In genomic region chr12:49623142-49623899, GRCh38 we compare ENCODE assay signal across 8 cellular contexts. TPM values are rescaled to one million over a fixed set of nuclear protein-coding genes. Genes with fewer than 3 reads are reported as not detected.
DNase-seq lines count a peak whose midpoint lies in the region; ATAC-seq and TF ChIP-seq lines count a peak whose summit lies in the region.

TSS of gene PRPF40B (plus strand) at chr12:49623561. CDS start at chr12:49623591, 30 bp downstream.

- POLR2A ChIA-PET in BJ (lab: Charles Lee), result no interaction called here

- TF ChIP-seq POLR2A in GM19099 (IDR thresholded peaks at IDR 0.05; ENCODE audit: extremely low read depth, insufficient read length, low read depth) (peak; percentile 87), right lobe of liver (IDR thresholded peaks at IDR 0.05) (peak; percentile 84)

- H3K27me3 Mint-ChIP-seq in dendritic cell treated with granulocyte-macrophage colony-stimulating factor and Interleukin-4, amounts not matched to agents 40 ng/mL and 50 ng/mL, for 4 days, result peaks cover 46% of the 10 kb centered on the region

- H3K9me3 Mint-ChIP-seq in dendritic cell treated with granulocyte-macrophage colony-stimulating factor and Interleukin-4, amounts not matched to agents 40 ng/mL and 50 ng/mL, for 4 days, result no peaks in the 10 kb centered on the region

- TF ChIP-seq CTCF in BJ (IDR thresholded peaks at IDR 0.05; ENCODE audit: insufficient read depth, low read depth, low read length) (peak; percentile 32), right lobe of liver (IDR thresholded peaks at IDR 0.05) (peak; percentile 31 to 51 (median 41))

- intact Hi-C loops in dendritic cell treated with granulocyte-macrophage colony-stimulating factor and Interleukin-4, amounts not matched to agents 40 ng/mL and 50 ng/mL, for 4 days (cut with micrococcal nuclease), result no loop called here
- intact Hi-C loops in right lobe of liver (cut with DNase I), result no loop called here

- DNase-seq in BJ (ENCODE audit: low read depth) (peak; percentile 19), NCI-H526 (lab: John Stamatoyannopoulos, UW) (peak; percentile 64 to 96), right lobe of liver (peak; percentile 91 to 92 (median 91))
- peak; percentile 81 for DNase-seq in activated CD4-positive, alpha-beta T cell treated with anti-CD3 and anti-CD28 coated beads, Interleukin-2, amount 50 U/mL, for 1 hour
- DNase-seq in stimulated activated CD4-positive, alpha-beta T cell treated with anti-CD3 and anti-CD28 coated beads, Interleukin-4, amount 100 ng/mL, for 4 hours, result peak; percentile 83 to 84

- H3K36me3 ChIP-seq in BJ (ENCODE audit: control insufficient read depth, insufficient read depth, low read length) (no peaks in the 10 kb centered on the region), right lobe of liver (no peaks in the 10 kb centered on the region)

- H3K4me1 ChIP-seq in right lobe of liver, result peaks cover 0 to 9% (median 4%) of the 10 kb centered on the region in 4 donors

- peak within 1 kb of the TSS; percentile 61 for H3K27ac Mint-ChIP-seq in dendritic cell treated with granulocyte-macrophage colony-stimulating factor and Interleukin-4, amounts not matched to agents 40 ng/mL and 50 ng/mL, for 4 days

- H3K4me3 ChIP-seq in BJ (ENCODE audit: low read depth, low read length) (peak within 1 kb of the TSS; percentile 51), right lobe of liver (peak within 1 kb of the TSS; percentile 44 to 59 (median 56))

- peak within 1 kb of the TSS; percentile 74 for H3K4me3 Mint-ChIP-seq in dendritic cell treated with granulocyte-macrophage colony-stimulating factor and Interleukin-4, amounts not matched to agents 40 ng/mL and 50 ng/mL, for 4 days

- ATAC-seq in HG03432 (IDR thresholded peaks at IDR 0.05; ENCODE audit: unreplicated experiment) (peak; percentile 77), right lobe of liver (peak; percentile 91 to 96 (median 94))

- peak within 1 kb of the TSS; percentile 35 to 87 (median 70) for H3K27ac ChIP-seq in right lobe of liver

- peaks cover 19% of the 10 kb centered on the region for H3K4me1 Mint-ChIP-seq in dendritic cell treated with granulocyte-macrophage colony-stimulating factor and Interleukin-4, amounts not matched to agents 40 ng/mL and 50 ng/mL, for 4 days (ENCODE audit: low read depth)

- no peaks in the 10 kb centered on the region for H3K9me3 ChIP-seq in right lobe of liver

- CTCF ChIA-PET in BJ (lab: Yijun Ruan, JAX), result interaction anchor here (0.7 to 2.2 kb wide), 13 partner anchors 10 to 291 kb away, joined by 3 to 8 read pairs (median 4); partner anchors contain the start of gene TMBIM6

- 3% methylated on average over 30 of the region's 76 CpGs for WGBS in right lobe of liver (ENCODE audit: insufficient coverage, low coverage, low lambda C conversion rate, missing lambda C conversion rate)

- H3K27me3 ChIP-seq in BJ (ENCODE audit: control insufficient read depth, insufficient read depth, low read length) (peaks cover 2% of the 10 kb centered on the region), right lobe of liver (no peaks in the 10 kb centered on the region)

- H3K36me3 Mint-ChIP-seq in dendritic cell treated with granulocyte-macrophage colony-stimulating factor and Interleukin-4, amounts not matched to agents 40 ng/mL and 50 ng/mL, for 4 days (ENCODE audit: low read depth), result no peaks in the 10 kb centered on the region

RNA-seq across cellular contexts. Expression of gene PRPF40B, which starts in this region (rescaled TPM):
- 9.8 and 15.0 TPM in 2 replicates for polyA plus RNA-seq in BJ (2011; rRNA removed)
- polyA minus RNA-seq in BJ (2011; rRNA and poly(A)+ RNA removed), result 7.6 and 9.8 TPM in 2 replicates
- 1 to 10 TPM; 4.7 to 8.2 (median 6.3) TPM for total RNA-seq in right lobe of liver

Comparison
In these comparisons a context has a peak if more than half of its experiments do, and no peak if none do; other contexts are left out.
1. Peak in every context shown above with its lines: DNase-seq, ATAC-seq, H3K4me3 ChIP-seq and H3K27ac ChIP-seq.
2. DNase-seq: peak in every context shown above with its lines; median percentile 91 in right lobe of liver; 84 in stimulated activated CD4-positive, alpha-beta T cell treated with anti-CD3 and anti-CD28 coated beads, Interleukin-4, amount 100 ng/mL, for 4 hours; 81 in activated CD4-positive, alpha-beta T cell treated with anti-CD3 and anti-CD28 coated beads, Interleukin-2, amount 50 U/mL, for 1 hour; 80 in NCI-H526; 19 in BJ.